In genomic region chr2:74481961-74482800, GRCh38 we compare ENCODE assay signal across 8 cellular contexts. TPM values are rescaled to one million over a fixed set of nuclear protein-coding genes. Genes with fewer than 3 reads are reported as not detected.
DNase-seq lines count a peak whose midpoint lies in the region; ATAC-seq and TF ChIP-seq lines count a peak whose summit lies in the region.

No MANE protein-coding gene starts in this region.

- no peaks in the 10 kb centered on the region for H3F3A ChIP-seq in DOHH2 (ENCODE audit: control insufficient read depth, insufficient read depth)

- peaks cover 36% of the 10 kb centered on the region for H3K79me2 ChIP-seq in DOHH2 (ENCODE audit: control insufficient read depth, low read length)

- H3K4me1 ChIP-seq in DOHH2 (ENCODE audit: control insufficient read depth, low read length) (peaks cover 23% of the 10 kb centered on the region), colonic mucosa (peaks cover 16% of the 10 kb centered on the region)

- intact Hi-C loops in colonic mucosa (cut with DNase I), result loop anchor here (2.0 to 10.0 kb wide), 3 partner anchors 50 to 393 kb away; no protein-coding TSS in a partner anchor

- H3K9ac ChIP-seq in colonic mucosa (ENCODE audit: low read depth in 2 of 2, low read length in 2 of 2), result peak overlapping the region; percentile 79 to 80

- H3K36me3 ChIP-seq in DOHH2 (ENCODE audit: control insufficient read depth, low read length) (peaks cover 35% of the 10 kb centered on the region), colonic mucosa (no peaks in the 10 kb centered on the region)

- ATAC-seq in GM19468 (IDR thresholded peaks at IDR 0.05; ENCODE audit: extremely low read depth, unreplicated experiment) (peak; percentile 35), HG03520 (IDR thresholded peaks at IDR 0.05; ENCODE audit: unreplicated experiment) (peak; percentile 29)

- H3K9me2 ChIP-seq in DOHH2 (replicated peaks; ENCODE audit: control insufficient read depth, low read length), result no peaks in the 10 kb centered on the region

- H3K4me3 ChIP-seq in DOHH2 (ENCODE audit: low read length) (peak overlapping the region; percentile 98), colonic mucosa (peak overlapping the region; percentile 86)

- no peaks in the 10 kb centered on the region for H3K9me3 ChIP-seq in DOHH2 (ENCODE audit: control insufficient read depth, insufficient read depth, low read length)
- H3K9me3 ChIP-seq in colonic mucosa, result no peaks in the 10 kb centered on the region

- H3K27me3 ChIP-seq in DOHH2 (ENCODE audit: control insufficient read depth, low read length), result no peaks in the 10 kb centered on the region
- H3K27me3 ChIP-seq in colonic mucosa, result no peaks in the 10 kb centered on the region

- TF ChIP-seq CTCF in DOHH2 (IDR thresholded peaks at IDR 0.05; ENCODE audit: low read depth, low read length, poor library complexity, severe bottlenecking) (no peak), colonic mucosa (IDR thresholded peaks at IDR 0.05) (no peak)

- peak overlapping the region; percentile 99 for H3K4me2 ChIP-seq in DOHH2 (ENCODE audit: low read length)

- peaks cover 10% of the 10 kb centered on the region; the same call in 1 of the 2 replicates for H4K20me1 ChIP-seq in DOHH2 (ENCODE audit: control insufficient read depth, insufficient read depth, low read depth, low read length)

- H3K27ac ChIP-seq in DOHH2 (ENCODE audit: low read depth, low read length), result peak overlapping the region; percentile 78
- peak overlapping the region; percentile 91 for H3K27ac ChIP-seq in colonic mucosa

- DNase-seq in T-helper 2 cell, result peak in 3 of 5 experiments; percentile 41 to 72 (median 46)
- DNase-seq in colonic mucosa, result no peak
- peak; percentile 30 to 70 for DNase-seq in lung microvascular endothelial cell (ENCODE audit: low read depth in 2 of 2)
- DNase-seq in superior temporal gyrus (ENCODE audit: extremely low spot score), result peak; percentile 10
- DNase-seq in OCI-M2 (lab: John Stamatoyannopoulos, UW; ENCODE audit: unreplicated experiment), result no peak

RNA-seq across cellular contexts. Expression of gene CCDC142, which starts 0.6 kb away (rescaled TPM):
- 10 to 100 TPM; 14.5 to 28.3 TPM for total RNA-seq in colonic mucosa
- total RNA-seq in lung microvascular endothelial cell, result 7.8 and 16.9 TPM in 2 replicates

RNA-seq across cellular contexts. Expression of gene TTC31, which starts 0.7 kb away (rescaled TPM):
- total RNA-seq in colonic mucosa (10 to 100 TPM; 23.3 to 25.2 TPM), lung microvascular endothelial cell (5.0 and 5.4 TPM in 2 replicates)

RNA-seq across cellular contexts. Expression of gene MRPL53, which starts 9.7 kb away (rescaled TPM):
- 10 to 100 TPM; 64.6 to 90.3 TPM for total RNA-seq in colonic mucosa
- total RNA-seq in lung microvascular endothelial cell, result 28.5 and 39.9 TPM in 2 replicates

RNA-seq across cellular contexts. Expression of gene MOGS, which starts 17.0 kb away (rescaled TPM):
- total RNA-seq in colonic mucosa (10 to 100 TPM; 42.4 to 86.2 TPM), lung microvascular endothelial cell (36.4 and 57.5 TPM in 2 replicates)

RNA-seq across cellular contexts. Expression of gene LBX2, which starts 17.2 kb away (rescaled TPM):
- total RNA-seq in colonic mucosa (under 1 TPM; 0.50 to 0.99 TPM), lung microvascular endothelial cell (0.20 and 0.65 TPM in 2 replicates)

Comparison
In these comparisons a context has a peak if more than half of its experiments do, and no peak if none do; other contexts are left out.
1. DNase-seq: peak in T-helper 2 cell (3 of 5), lung microvascular endothelial cell (2 of 2) and superior temporal gyrus (single experiment); none in colonic mucosa (single experiment) and OCI-M2 (single experiment).